8 cellular contexts compared by ENCODE assay signal in the genomic region with DNA sequence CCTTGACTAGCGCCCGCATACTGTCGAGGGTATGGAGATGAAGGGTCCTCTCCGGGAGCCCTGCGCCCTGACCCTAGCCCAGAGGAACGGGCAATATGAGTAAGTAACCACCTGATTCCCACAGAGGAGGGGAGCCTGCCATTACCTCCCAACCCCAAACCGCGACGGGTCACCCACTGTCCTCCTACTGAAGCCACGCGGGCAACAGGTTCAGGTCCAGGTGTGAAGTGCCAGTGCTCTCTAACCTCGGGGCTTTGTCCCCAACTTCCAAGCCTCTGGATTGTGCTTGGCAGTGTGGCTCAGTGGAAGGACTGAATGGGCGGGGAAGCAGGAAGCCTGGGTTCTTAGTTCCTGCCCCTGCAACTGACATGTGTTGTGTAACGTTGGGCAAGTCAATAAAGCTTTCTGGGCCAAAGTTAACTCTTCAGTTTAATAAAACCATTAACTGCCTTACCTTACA. TPM values are rescaled to one million over a fixed set of nuclear protein-coding genes. Genes with fewer than 3 reads are reported as not detected.
DNase-seq lines count a peak whose midpoint lies in the region; ATAC-seq and TF ChIP-seq lines count a peak whose summit lies in the region.

No MANE protein-coding gene starts in this region.

- POLR2A ChIA-PET in HEK293 (lab: Yijun Ruan, JAX) = no interaction called here

- intact Hi-C loops in lower lobe of right lung (cut with DNase I) (no loop called here), tibial artery (cut with DNase I; ENCODE audit: low total_unique reads) (no loop called here)

- peaks cover 8% of the 10 kb centered on the region for H3K4me1 Mint-ChIP-seq in central memory CD8-positive, alpha-beta T cell

- H3K9me3 ChIP-seq in HEK293 (ENCODE audit: control insufficient read depth, insufficient read depth, low read depth, low read length) (no peaks in the 10 kb centered on the region), lower lobe of right lung (no peaks in the 10 kb centered on the region), tibial artery (no peaks in the 10 kb centered on the region)

- no peak for TF ChIP-seq CTCF in HEK293 (tag by site-specific recombination; IDR thresholded peaks at IDR 0.05)
- TF ChIP-seq CTCF in lower lobe of right lung (IDR thresholded peaks at IDR 0.05) = no peak
- TF ChIP-seq CTCF in tibial artery (IDR thresholded peaks at IDR 0.05) = no peak

- H3K27me3 ChIP-seq in lower lobe of right lung (ENCODE audit: low read depth) = no peaks in the 10 kb centered on the region
- no peaks in the 10 kb centered on the region for H3K27me3 ChIP-seq in tibial artery

- H3K27ac ChIP-seq in HEK293 (ENCODE audit: extremely low read depth, low read depth, low read length) (no peak overlapping the region; the same call in 1 of the 2 replicates), lower lobe of right lung (peak overlapping the region; percentile 76), tibial artery (peak overlapping the region; percentile 77 to 82)

- H3K27ac Mint-ChIP-seq in central memory CD8-positive, alpha-beta T cell (ENCODE audit: low read depth) = no peak overlapping the region

- CTCF ChIA-PET in HEK293 (lab: Yijun Ruan, JAX) = interaction anchor here (0.7 to 1.2 kb wide), 2 partner anchors 12 to 25 kb away, joined by 3 read pairs; no protein-coding TSS in a partner anchor

- no peaks in the 10 kb centered on the region for H3K36me3 Mint-ChIP-seq in central memory CD8-positive, alpha-beta T cell (ENCODE audit: insufficient read depth)

- H3K4me3 ChIP-seq in HEK293 (ENCODE audit: low read depth, low read length) = peak overlapping the region; percentile 62
- peak overlapping the region; percentile 63 for H3K4me3 ChIP-seq in lower lobe of right lung
- peak overlapping the region; percentile 76 to 78 for H3K4me3 ChIP-seq in tibial artery

- DNase-seq in ELR (ENCODE audit: low read depth) (peak; percentile 33), NCI-H69 (lab: John Stamatoyannopoulos, UW) (peak; percentile 38), lower lobe of right lung (peak; percentile 39), tibial artery (peak; percentile 24 to 64), GM19240 (ENCODE audit: insufficient read length, low spot score) (no peak)
- no peak for DNase-seq in central memory CD8-positive, alpha-beta T cell (ENCODE audit: low spot score in 2 of 2)

- no peaks in the 10 kb centered on the region for H3K9me3 Mint-ChIP-seq in central memory CD8-positive, alpha-beta T cell

- H3K27me3 Mint-ChIP-seq in central memory CD8-positive, alpha-beta T cell = peaks cover 11% of the 10 kb centered on the region

- H3K36me3 ChIP-seq in HEK293 (ENCODE audit: control insufficient read depth in 2 of 2, insufficient read depth in 1 of 2, low read length in 2 of 2) (peaks cover 0 to 11% of the 10 kb centered on the region in 2 experiments; a peak in 2 of 3 replicates), lower lobe of right lung (no peaks in the 10 kb centered on the region), tibial artery (no peaks in the 10 kb centered on the region)

- H3K4me3 Mint-ChIP-seq in central memory CD8-positive, alpha-beta T cell = peak overlapping the region; percentile 69

- H3K4me1 ChIP-seq in HEK293 (ENCODE audit: control insufficient read depth, insufficient read depth, low read length) = no peaks in the 10 kb centered on the region
- H3K4me1 ChIP-seq in lower lobe of right lung = peaks cover 7% of the 10 kb centered on the region
- peaks cover 0 to 5% (median 0%) of the 10 kb centered on the region in 4 donors for H3K4me1 ChIP-seq in tibial artery

- no peak for ATAC-seq in central memory CD8-positive, alpha-beta T cell (replicated peaks; ENCODE audit: extremely low read depth, poor library complexity, severe bottlenecking)
- ATAC-seq in lower lobe of right lung = peak; percentile 78 to 84
- no peak for ATAC-seq in activated CD4-positive, CD25-positive, alpha-beta regulatory T cell treated with anti-CD3 and anti-CD28 coated beads, Interleukin-2, amount 50 U/mL, for 24 hours

TF ChIP-seq in HEK293, 187 proteins besides CTCF, POLR2A, EP300 and RAD21:
- TF ChIP-seq, protein P1, sequence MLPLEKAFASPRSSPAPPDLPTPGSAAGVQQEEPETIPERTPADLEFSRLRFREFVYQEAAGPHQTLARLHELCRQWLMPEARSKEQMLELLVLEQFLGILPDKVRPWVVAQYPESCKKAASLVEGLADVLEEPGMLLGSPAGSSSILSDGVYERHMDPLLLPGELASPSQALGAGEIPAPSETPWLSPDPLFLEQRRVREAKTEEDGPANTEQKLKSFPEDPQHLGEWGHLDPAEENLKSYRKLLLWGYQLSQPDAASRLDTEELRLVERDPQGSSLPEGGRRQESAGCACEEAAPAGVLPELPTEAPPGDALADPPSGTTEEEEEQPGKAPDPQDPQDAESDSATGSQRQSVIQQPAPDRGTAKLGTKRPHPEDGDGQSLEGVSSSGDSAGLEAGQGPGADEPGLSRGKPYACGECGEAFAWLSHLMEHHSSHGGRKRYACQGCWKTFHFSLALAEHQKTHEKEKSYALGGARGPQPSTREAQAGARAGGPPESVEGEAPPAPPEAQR (tag by site-specific recombination; IDR thresholded peaks at IDR 0.05) = no peak
- TF ChIP-seq ZNF48 (tag by site-specific recombination; IDR thresholded peaks at IDR 0.05) (no peak), SCRT2 (tag by site-specific recombination; IDR thresholded peaks at IDR 0.05) (peak; percentile 79), ZSCAN16 (tag by site-specific recombination; IDR thresholded peaks at IDR 0.05) (no peak), ZNF521 (tag by site-specific recombination; IDR thresholded peaks at IDR 0.05) (no peak), ZNF585B (tag by site-specific recombination; IDR thresholded peaks at IDR 0.05) (no peak), ZNF560 (tag by site-specific recombination; IDR thresholded peaks at IDR 0.05; ENCODE audit: borderline replicate concordance) (no peak), MYNN (tag by site-specific recombination; IDR thresholded peaks at IDR 0.05; ENCODE audit: borderline replicate concordance) (no peak), SCRT1 (tag by site-specific recombination; IDR thresholded peaks at IDR 0.05; ENCODE audit: borderline replicate concordance) (peak; percentile 52; the same call in 1 of the 2 replicates), ZNF707 (tag by site-specific recombination; IDR thresholded peaks at IDR 0.05) (no peak), ZNF335 (tag by site-specific recombination; conservative IDR thresholded peaks at IDR 0.05) (peak; percentile 42; the same call in 1 of the 2 replicates)
- TF ChIP-seq, protein P2, sequence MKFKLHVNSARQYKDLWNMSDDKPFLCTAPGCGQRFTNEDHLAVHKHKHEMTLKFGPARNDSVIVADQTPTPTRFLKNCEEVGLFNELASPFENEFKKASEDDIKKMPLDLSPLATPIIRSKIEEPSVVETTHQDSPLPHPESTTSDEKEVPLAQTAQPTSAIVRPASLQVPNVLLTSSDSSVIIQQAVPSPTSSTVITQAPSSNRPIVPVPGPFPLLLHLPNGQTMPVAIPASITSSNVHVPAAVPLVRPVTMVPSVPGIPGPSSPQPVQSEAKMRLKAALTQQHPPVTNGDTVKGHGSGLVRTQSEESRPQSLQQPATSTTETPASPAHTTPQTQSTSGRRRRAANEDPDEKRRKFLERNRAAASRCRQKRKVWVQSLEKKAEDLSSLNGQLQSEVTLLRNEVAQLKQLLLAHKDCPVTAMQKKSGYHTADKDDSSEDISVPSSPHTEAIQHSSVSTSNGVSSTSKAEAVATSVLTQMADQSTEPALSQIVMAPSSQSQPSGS (tag by site-specific recombination; IDR thresholded peaks at IDR 0.05; ENCODE audit: low read depth) = no peak
- TF ChIP-seq, protein P3, sequence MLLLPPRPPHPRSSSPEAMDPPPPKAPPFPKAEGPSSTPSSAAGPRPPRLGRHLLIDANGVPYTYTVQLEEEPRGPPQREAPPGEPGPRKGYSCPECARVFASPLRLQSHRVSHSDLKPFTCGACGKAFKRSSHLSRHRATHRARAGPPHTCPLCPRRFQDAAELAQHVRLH (tag by site-specific recombination; IDR thresholded peaks at IDR 0.05) = no peak
- TF ChIP-seq, protein P4, sequence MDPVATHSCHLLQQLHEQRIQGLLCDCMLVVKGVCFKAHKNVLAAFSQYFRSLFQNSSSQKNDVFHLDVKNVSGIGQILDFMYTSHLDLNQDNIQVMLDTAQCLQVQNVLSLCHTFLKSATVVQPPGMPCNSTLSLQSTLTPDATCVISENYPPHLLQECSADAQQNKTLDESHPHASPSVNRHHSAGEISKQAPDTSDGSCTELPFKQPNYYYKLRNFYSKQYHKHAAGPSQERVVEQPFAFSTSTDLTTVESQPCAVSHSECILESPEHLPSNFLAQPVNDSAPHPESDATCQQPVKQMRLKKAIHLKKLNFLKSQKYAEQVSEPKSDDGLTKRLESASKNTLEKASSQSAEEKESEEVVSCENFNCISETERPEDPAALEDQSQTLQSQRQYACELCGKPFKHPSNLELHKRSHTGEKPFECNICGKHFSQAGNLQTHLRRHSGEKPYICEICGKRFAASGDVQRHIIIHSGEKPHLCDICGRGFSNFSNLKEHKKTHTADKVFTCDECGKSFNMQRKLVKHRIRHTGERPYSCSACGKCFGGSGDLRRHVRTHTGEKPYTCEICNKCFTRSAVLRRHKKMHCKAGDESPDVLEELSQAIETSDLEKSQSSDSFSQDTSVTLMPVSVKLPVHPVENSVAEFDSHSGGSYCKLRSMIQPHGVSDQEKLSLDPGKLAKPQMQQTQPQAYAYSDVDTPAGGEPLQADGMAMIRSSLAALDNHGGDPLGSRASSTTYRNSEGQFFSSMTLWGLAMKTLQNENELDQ (tag by site-specific recombination; IDR thresholded peaks at IDR 0.05; ENCODE audit: low read depth) = no peak
- TF ChIP-seq, protein P5, sequence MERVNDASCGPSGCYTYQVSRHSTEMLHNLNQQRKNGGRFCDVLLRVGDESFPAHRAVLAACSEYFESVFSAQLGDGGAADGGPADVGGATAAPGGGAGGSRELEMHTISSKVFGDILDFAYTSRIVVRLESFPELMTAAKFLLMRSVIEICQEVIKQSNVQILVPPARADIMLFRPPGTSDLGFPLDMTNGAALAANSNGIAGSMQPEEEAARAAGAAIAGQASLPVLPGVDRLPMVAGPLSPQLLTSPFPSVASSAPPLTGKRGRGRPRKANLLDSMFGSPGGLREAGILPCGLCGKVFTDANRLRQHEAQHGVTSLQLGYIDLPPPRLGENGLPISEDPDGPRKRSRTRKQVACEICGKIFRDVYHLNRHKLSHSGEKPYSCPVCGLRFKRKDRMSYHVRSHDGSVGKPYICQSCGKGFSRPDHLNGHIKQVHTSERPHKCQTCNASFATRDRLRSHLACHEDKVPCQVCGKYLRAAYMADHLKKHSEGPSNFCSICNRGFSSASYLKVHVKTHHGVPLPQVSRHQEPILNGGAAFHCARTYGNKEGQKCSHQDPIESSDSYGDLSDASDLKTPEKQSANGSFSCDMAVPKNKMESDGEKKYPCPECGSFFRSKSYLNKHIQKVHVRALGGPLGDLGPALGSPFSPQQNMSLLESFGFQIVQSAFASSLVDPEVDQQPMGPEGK (tag by site-specific recombination; IDR thresholded peaks at IDR 0.05) = no peak

RNA-seq across cellular contexts. Expression of a gene that starts 0.7 kb away (rescaled TPM):
- 20.1 TPM for total RNA-seq in lower lobe of right lung

RNA-seq across cellular contexts. Expression of a gene that starts 17.5 kb away (rescaled TPM):
- total RNA-seq in lower lobe of right lung = 23.2 TPM

Comparison
In these comparisons a context has a peak if more than half of its experiments do, and no peak if none do; other contexts are left out.
1. DNase-seq: peak in ELR (single experiment), NCI-H69 (single experiment), lower lobe of right lung (single experiment) and tibial artery (2 of 2); none in central memory CD8-positive, alpha-beta T cell (0 of 2) and GM19240 (single experiment).
2. ATAC-seq: peak in lower lobe of right lung (2 of 2); none in central memory CD8-positive, alpha-beta T cell (single experiment) and activated CD4-positive, CD25-positive, alpha-beta regulatory T cell treated with anti-CD3 and anti-CD28 coated beads, Interleukin-2, amount 50 U/mL, for 24 hours (0 of 2).
3. Peak in every context shown above with its lines, with median percentiles within 50 percentile points of each other: H3K4me3 ChIP-seq.